In genomic region chr1:74737360-74737759, GRCh38 we compare ENCODE assay signal across 11 cellular contexts.
"Had no signal": no experiment of that assay in that cellular context is flagged by ENCODE, and none has a peak within 500 bp of the region (broad histone marks: within the 10 kb centered on the region; RNA-seq: fewer than 3 reads in every experiment).

No MANE protein-coding gene starts in this region.

- H3K4me3 ChIP-seq: GM23248, GM23338, HAP-1 had no signal

- DNase-seq: GM23248, GOT3, H7, H9, HCEC 1CT, HFFc6 had no signal

- FAIRE-seq: H1, H54 had no signal

- H3K4me3 Mint-ChIP-seq: GM23338, H9, HFFc6 had no signal

- H2AFZ ChIP-seq: GM23248, GM23338 had no signal

- H3K9ac ChIP-seq: GM23248 had no signal

- ATAC-seq: GM23338, HCT116 had no signal

- H3K9me3 ChIP-seq: HAP-1 had no signal

- H3K4me2 ChIP-seq: GM23338 had no signal

- H3K27ac Mint-ChIP-seq: GM23338, H9, HFFc6 had no signal

- H3K27ac ChIP-seq: GM23248 had no signal
